ENCODE assay signal across 15 cellular contexts in genomic region chr13:77528834-77529500, GRCh38. TPM values are rescaled to one million over a fixed set of nuclear protein-coding genes. Genes with fewer than 3 reads are reported as not detected.
DNase-seq lines count a peak whose midpoint lies in the region; ATAC-seq and TF ChIP-seq lines count a peak whose summit lies in the region.
"Had no signal": no experiment of that assay in that cellular context is flagged by ENCODE, and none has a peak within 500 bp of the region (broad histone marks: within the 10 kb centered on the region; RNA-seq: fewer than 3 reads in every experiment).

No MANE protein-coding gene starts in this region.

- no peaks in the 10 kb centered on the region for H3K9me3 Mint-ChIP-seq in activated CD4-positive, alpha-beta memory T cell treated with anti-CD3 and anti-CD28 coated beads for 36 hours
- no peaks in the 10 kb centered on the region for H3K9me3 Mint-ChIP-seq in activated CD4-positive, alpha-beta memory T cell treated with anti-CD3 and anti-CD28 coated beads, Interleukin-2, amount 10 ng/mL, durations not matched to agents 7 days and 5 days
- no peaks in the 10 kb centered on the region for H3K9me3 Mint-ChIP-seq in stimulated activated memory B cell treated with anti-CD40 and anti-IgM and Interleukin-4, amounts not matched to agents 10 μg/mL and 1 μg/mL and 100 μg/mL, for 72 hours

- no peak overlapping the region for H3K4me3 Mint-ChIP-seq in activated CD4-positive, alpha-beta memory T cell treated with anti-CD3 and anti-CD28 coated beads for 36 hours
- H3K4me3 Mint-ChIP-seq in activated CD4-positive, alpha-beta memory T cell treated with anti-CD3 and anti-CD28 coated beads, Interleukin-2, amount 10 ng/mL, durations not matched to agents 7 days and 5 days = no peak overlapping the region
- H3K4me3 Mint-ChIP-seq in stimulated activated memory B cell treated with anti-CD40 and anti-IgM and Interleukin-4, amounts not matched to agents 10 μg/mL and 1 μg/mL and 100 μg/mL, for 72 hours = no peak overlapping the region

- H3K27ac Mint-ChIP-seq in activated CD4-positive, alpha-beta memory T cell treated with anti-CD3 and anti-CD28 coated beads for 36 hours = no peak overlapping the region
- H3K27ac Mint-ChIP-seq in activated CD4-positive, alpha-beta memory T cell treated with anti-CD3 and anti-CD28 coated beads, Interleukin-2, amount 10 ng/mL, durations not matched to agents 7 days and 5 days = no peak overlapping the region
- no peak overlapping the region for H3K27ac Mint-ChIP-seq in stimulated activated memory B cell treated with anti-CD40 and anti-IgM and Interleukin-4, amounts not matched to agents 10 μg/mL and 1 μg/mL and 100 μg/mL, for 72 hours

- H3K4me1 Mint-ChIP-seq in activated CD4-positive, alpha-beta memory T cell treated with anti-CD3 and anti-CD28 coated beads for 36 hours (ENCODE audit: low read depth) = no peaks in the 10 kb centered on the region
- peaks cover 4% of the 10 kb centered on the region for H3K4me1 Mint-ChIP-seq in activated CD4-positive, alpha-beta memory T cell treated with anti-CD3 and anti-CD28 coated beads, Interleukin-2, amount 10 ng/mL, durations not matched to agents 7 days and 5 days
- H3K4me1 Mint-ChIP-seq in stimulated activated memory B cell treated with anti-CD40 and anti-IgM and Interleukin-4, amounts not matched to agents 10 μg/mL and 1 μg/mL and 100 μg/mL, for 72 hours = no peaks in the 10 kb centered on the region

- TF ChIP-seq EP300 in tibial nerve (IDR thresholded peaks at IDR 0.05) = no peak

- no peak overlapping the region for H3K27ac ChIP-seq in tibial nerve
- H3K27ac ChIP-seq: skin epidermis had no signal

- no peak for TF ChIP-seq CTCF in tibial nerve (IDR thresholded peaks at IDR 0.05)

- peaks cover 5% of the 10 kb centered on the region for H3K27me3 Mint-ChIP-seq in activated CD4-positive, alpha-beta memory T cell treated with anti-CD3 and anti-CD28 coated beads for 36 hours
- H3K27me3 Mint-ChIP-seq in activated CD4-positive, alpha-beta memory T cell treated with anti-CD3 and anti-CD28 coated beads, Interleukin-2, amount 10 ng/mL, durations not matched to agents 7 days and 5 days = peaks cover 9% of the 10 kb centered on the region
- peaks cover 18% of the 10 kb centered on the region for H3K27me3 Mint-ChIP-seq in stimulated activated memory B cell treated with anti-CD40 and anti-IgM and Interleukin-4, amounts not matched to agents 10 μg/mL and 1 μg/mL and 100 μg/mL, for 72 hours

- no peak for TF ChIP-seq POLR2A in tibial nerve (IDR thresholded peaks at IDR 0.05)

- WGBS in tibial nerve, 2 donors = 63 to 70% methylated on average over 4 of the region's 4 CpGs

- DNase-seq in activated CD4-positive, alpha-beta memory T cell treated with anti-CD3 and anti-CD28 coated beads for 36 hours = peak; percentile 12
- no peak for DNase-seq in activated CD4-positive, alpha-beta memory T cell treated with anti-CD3 and anti-CD28 coated beads, Interleukin-2, amount 10 ng/mL, durations not matched to agents 7 days and 5 days
- DNase-seq in tibial nerve (ENCODE audit: low spot score in 2 of 2) (no peak), dermis blood vessel endothelial cell (no peak), islet precursor cell (no peak)
- DNase-seq: DMS79, Kasumi-1, NCI-H524 treated with DMSO at 0.1 percent for 48 hours had no signal

- H3K4me3 ChIP-seq in tibial nerve = no peak overlapping the region
- H3K4me3 ChIP-seq: skin epidermis had no signal

- CTCF ChIA-PET in activated CD4-positive, alpha-beta memory T cell treated with anti-CD3 and anti-CD28 coated beads for 36 hours (lab: Charles Lee) = interaction anchor here (0.8 kb wide), 1 partner anchor 51 kb away, joined by 7 read pairs; no protein-coding TSS in a partner anchor
- CTCF ChIA-PET in activated CD4-positive, alpha-beta memory T cell treated with anti-CD3 and anti-CD28 coated beads, Interleukin-2, amount 10 ng/mL, durations not matched to agents 7 days and 5 days (lab: Charles Lee) = no interaction called here

- H3K36me3 ChIP-seq in tibial nerve = no peaks in the 10 kb centered on the region

- H3K4me1 ChIP-seq in tibial nerve = peaks cover 0 to 6% (median 0%) of the 10 kb centered on the region in 4 donors

- H3K36me3 Mint-ChIP-seq in activated CD4-positive, alpha-beta memory T cell treated with anti-CD3 and anti-CD28 coated beads for 36 hours = no peaks in the 10 kb centered on the region
- H3K36me3 Mint-ChIP-seq in activated CD4-positive, alpha-beta memory T cell treated with anti-CD3 and anti-CD28 coated beads, Interleukin-2, amount 10 ng/mL, durations not matched to agents 7 days and 5 days (ENCODE audit: low read depth) = no peaks in the 10 kb centered on the region
- no peaks in the 10 kb centered on the region for H3K36me3 Mint-ChIP-seq in stimulated activated memory B cell treated with anti-CD40 and anti-IgM and Interleukin-4, amounts not matched to agents 10 μg/mL and 1 μg/mL and 100 μg/mL, for 72 hours

- POLR2A ChIA-PET in activated CD4-positive, alpha-beta memory T cell treated with anti-CD3 and anti-CD28 coated beads for 36 hours (lab: Charles Lee) = no interaction called here
- POLR2A ChIA-PET in activated CD4-positive, alpha-beta memory T cell treated with anti-CD3 and anti-CD28 coated beads, Interleukin-2, amount 10 ng/mL, durations not matched to agents 7 days and 5 days (lab: Charles Lee) = no interaction called here

- no peaks in the 10 kb centered on the region for H3K27me3 ChIP-seq in tibial nerve

- intact Hi-C loops in activated CD4-positive, alpha-beta memory T cell treated with anti-CD3 and anti-CD28 coated beads for 36 hours (cut with micrococcal nuclease) = no loop called here

- ATAC-seq in GM21619 (IDR thresholded peaks at IDR 0.05; ENCODE audit: unreplicated experiment) (peak; percentile 88), HG03135 (IDR thresholded peaks at IDR 0.05; ENCODE audit: unreplicated experiment) (peak; percentile 81)
- ATAC-seq in stimulated activated memory B cell treated with anti-CD40 and anti-IgM and Interleukin-4, amounts not matched to agents 10 μg/mL and 1 μg/mL and 100 μg/mL, for 72 hours = peak; percentile 48

- no peaks in the 10 kb centered on the region for H3K9me3 ChIP-seq in tibial nerve

RNA-seq across cellular contexts. Expression of gene SCEL, which starts 6.5 kb away (rescaled TPM):
- total RNA-seq in activated CD4-positive, alpha-beta memory T cell treated with anti-CD3 and anti-CD28 coated beads for 36 hours = not detected
- not detected for total RNA-seq in activated CD4-positive, alpha-beta memory T cell treated with anti-CD3 and anti-CD28 coated beads, Interleukin-2, amount 10 ng/mL, durations not matched to agents 7 days and 5 days
- total RNA-seq in tibial nerve = not detected
- total RNA-seq in dermis blood vessel endothelial cell = under 0.01 TPM in 1 of 2 replicates, not detected in the other
- total RNA-seq: activated CD8-positive, alpha-beta memory T cell treated with anti-CD3 and anti-CD28 coated beads for 36 hours; H4; myocyte had no signal
